ENCODE assay signal across 14 cellular contexts in the genomic region with DNA sequence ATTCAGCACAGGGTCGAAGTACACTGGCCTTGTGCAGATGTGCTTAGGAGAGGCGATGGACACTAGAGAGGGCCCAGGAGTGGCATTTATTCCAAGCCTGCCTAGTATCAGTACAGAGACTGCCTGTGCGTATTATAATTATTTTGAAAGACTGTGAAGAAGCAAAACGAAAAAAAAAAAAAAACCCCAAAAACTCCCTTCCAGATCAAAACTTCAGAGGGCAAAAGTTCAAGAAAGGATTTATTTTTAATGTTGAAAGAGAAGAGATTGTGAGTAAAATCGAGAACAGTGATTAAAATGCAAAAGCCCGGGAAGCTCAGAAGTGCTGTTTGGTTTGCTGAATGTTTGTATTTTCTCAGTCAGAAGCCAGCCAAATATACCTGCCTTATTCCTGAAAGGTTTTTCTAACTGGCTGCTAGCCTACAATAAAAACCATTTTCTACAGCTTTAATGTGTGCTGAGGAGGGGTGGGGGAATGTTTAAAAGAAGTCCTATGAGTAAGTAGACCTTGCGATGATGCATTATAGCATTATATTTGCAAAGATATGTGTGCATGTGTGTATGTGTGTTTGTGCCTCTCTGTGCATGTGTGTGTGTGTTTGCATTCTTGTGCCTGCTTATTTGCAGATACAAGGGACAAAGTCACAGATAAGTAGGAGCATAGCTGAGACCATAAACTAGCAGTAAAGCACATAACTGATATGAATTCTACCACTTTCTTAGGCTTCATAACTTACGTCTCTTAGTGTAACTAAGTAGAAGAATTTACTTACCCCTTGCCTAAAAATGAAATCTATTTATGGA. TPM values are rescaled to one million over a fixed set of nuclear protein-coding genes. Genes with fewer than 3 reads are reported as not detected.
DNase-seq lines count a peak whose midpoint lies in the region; ATAC-seq and TF ChIP-seq lines count a peak whose summit lies in the region.
"Had no signal": no experiment of that assay in that cellular context is flagged by ENCODE, and none has a peak within 500 bp of the region (broad histone marks: within the 10 kb centered on the region; RNA-seq: fewer than 3 reads in every experiment).

No MANE protein-coding gene starts in this region.

- no peak overlapping the region for H3K27ac ChIP-seq in left lung
- H3K27ac ChIP-seq: left ventricle myocardium inferior had no signal

- no peaks in the 10 kb centered on the region for H3K36me3 ChIP-seq in left lung
- H3K36me3 ChIP-seq: left ventricle myocardium inferior had no signal

- peak overlapping the region; percentile 42 for H3K27ac Mint-ChIP-seq in activated T-helper 2 cell treated with anti-CD3 and anti-CD28 coated beads, Interferon-gamma antibody, Interleukin-2, Interleukin-4, amounts not matched to agents 10 μg/mL and 5 μg/mL and 100 μg/mL, durations not matched to agents 14 hours and 24 hours and 36 hours
- H3K27ac Mint-ChIP-seq: effector memory CD8-positive, alpha-beta T cell had no signal

- peaks cover 61% of the 10 kb centered on the region for H3K27me3 Mint-ChIP-seq in activated T-helper 2 cell treated with anti-CD3 and anti-CD28 coated beads, Interferon-gamma antibody, Interleukin-2, Interleukin-4, amounts not matched to agents 10 μg/mL and 5 μg/mL and 100 μg/mL, durations not matched to agents 14 hours and 24 hours and 36 hours (ENCODE audit: low read depth)

- H3K4me1 Mint-ChIP-seq in activated T-helper 2 cell treated with anti-CD3 and anti-CD28 coated beads, Interferon-gamma antibody, Interleukin-2, Interleukin-4, amounts not matched to agents 10 μg/mL and 5 μg/mL and 100 μg/mL, durations not matched to agents 14 hours and 24 hours and 36 hours (ENCODE audit: low read depth) = peaks cover 43% of the 10 kb centered on the region

- peaks cover 0 to 7% of the 10 kb centered on the region in 2 donors for H3K9me3 ChIP-seq in left lung

- H3K4me3 Mint-ChIP-seq in activated T-helper 2 cell treated with anti-CD3 and anti-CD28 coated beads, Interferon-gamma antibody, Interleukin-2, Interleukin-4, amounts not matched to agents 10 μg/mL and 5 μg/mL and 100 μg/mL, durations not matched to agents 14 hours and 24 hours and 36 hours (ENCODE audit: low read depth) = peak overlapping the region; percentile 13

- ATAC-seq in GM19043 (IDR thresholded peaks at IDR 0.05; ENCODE audit: low read depth, unreplicated experiment) (peak; percentile 44), HG03095 (IDR thresholded peaks at IDR 0.05; ENCODE audit: unreplicated experiment) (peak; percentile 48), HG02938 (IDR thresholded peaks at IDR 0.05; ENCODE audit: unreplicated experiment) (no peak), left lung (no peak)
- ATAC-seq: effector memory CD8-positive, alpha-beta T cell; Panc1 had no signal

- peak; percentile 85 for DNase-seq in GM12865 (ENCODE audit: low read depth)
- DNase-seq in activated T-helper 2 cell treated with anti-CD3 and anti-CD28 coated beads, Interferon-gamma antibody, Interleukin-2, Interleukin-4, amounts not matched to agents 10 μg/mL and 5 μg/mL and 100 μg/mL, durations not matched to agents 14 hours and 24 hours and 36 hours (ENCODE audit: low spot score) = no peak
- DNase-seq in effector CD4-positive, alpha-beta T cell = no peak
- DNase-seq in left lung = no peak
- no peak for DNase-seq in stimulated activated CD4-positive, alpha-beta T cell treated with anti-CD3 and anti-CD28 coated beads, Interleukin-2, amount 100 ng/mL, for 24 hours
- DNase-seq: effector memory CD8-positive, alpha-beta T cell; KG1; left ventricle myocardium inferior; nucleus accumbens had no signal

- H3K4me1 ChIP-seq in left lung = no peaks in the 10 kb centered on the region
- H3K4me1 ChIP-seq: left ventricle myocardium inferior had no signal

- H3K9me3 Mint-ChIP-seq in activated T-helper 2 cell treated with anti-CD3 and anti-CD28 coated beads, Interferon-gamma antibody, Interleukin-2, Interleukin-4, amounts not matched to agents 10 μg/mL and 5 μg/mL and 100 μg/mL, durations not matched to agents 14 hours and 24 hours and 36 hours = peaks cover 24% of the 10 kb centered on the region

- H3K27me3 ChIP-seq in left lung = no peaks in the 10 kb centered on the region

- intact Hi-C loops in activated T-helper 2 cell treated with anti-CD3 and anti-CD28 coated beads, Interferon-gamma antibody, Interleukin-2, Interleukin-4, amounts not matched to agents 10 μg/mL and 5 μg/mL and 100 μg/mL, durations not matched to agents 14 hours and 24 hours and 36 hours (cut with micrococcal nuclease) = loop anchor here (1.0 to 10.0 kb wide), 5 partner anchors 16 to 511 kb away; a partner anchor contains a TSS
- intact Hi-C loops in left lung (cut with DNase I) = no loop called here

- no peak overlapping the region for H3K4me3 ChIP-seq in GM12865 (ENCODE audit: low read depth, low read length)
- no peak overlapping the region for H3K4me3 ChIP-seq in left lung
- H3K4me3 ChIP-seq: left ventricle myocardium inferior had no signal

- peaks cover 10% of the 10 kb centered on the region for H3K36me3 Mint-ChIP-seq in activated T-helper 2 cell treated with anti-CD3 and anti-CD28 coated beads, Interferon-gamma antibody, Interleukin-2, Interleukin-4, amounts not matched to agents 10 μg/mL and 5 μg/mL and 100 μg/mL, durations not matched to agents 14 hours and 24 hours and 36 hours (ENCODE audit: low read depth)

- TF ChIP-seq CTCF in GM12865 (IDR thresholded peaks at IDR 0.05; ENCODE audit: insufficient read depth, low read depth, low read length, missing control alignments) = no peak
- TF ChIP-seq CTCF in left lung (IDR thresholded peaks at IDR 0.05) = no peak

RNA-seq across cellular contexts. Expression of a gene that starts 19.3 kb away (rescaled TPM):
- 3.2 and 4.6 TPM in 2 replicates for total RNA-seq in activated T-helper 2 cell treated with anti-CD3 and anti-CD28 coated beads, Interferon-gamma antibody, Interleukin-2, Interleukin-4, amounts not matched to agents 10 μg/mL and 5 μg/mL and 100 μg/mL, durations not matched to agents 14 hours and 24 hours and 36 hours
- total RNA-seq in left lung = 10 to 100 TPM; 17.0 to 27.2 TPM

RNA-seq across cellular contexts. Expression of a gene that starts 25.1 kb away (rescaled TPM):
- total RNA-seq in activated T-helper 2 cell treated with anti-CD3 and anti-CD28 coated beads, Interferon-gamma antibody, Interleukin-2, Interleukin-4, amounts not matched to agents 10 μg/mL and 5 μg/mL and 100 μg/mL, durations not matched to agents 14 hours and 24 hours and 36 hours = not detected in 2 replicates
- total RNA-seq in left lung = under 1 TPM in 1 of 2 donors, not detected in 1; 0.12 TPM
- total RNA-seq: glomerular endothelial cell, left ventricle myocardium inferior had no signal

Comparison
In these comparisons a context has a peak if more than half of its experiments do, and no peak if none do; other contexts are left out.
1. ATAC-seq: peak in GM19043 (single experiment) and HG03095 (single experiment); none in HG02938 (single experiment) and left lung (single experiment).